ENCODE assay signal across 8 cellular contexts in genomic region chr1:85463666-85464496, GRCh38. TPM values are rescaled to one million over a fixed set of nuclear protein-coding genes. Genes with fewer than 3 reads are reported as not detected.
DNase-seq lines count a peak whose midpoint lies in the region; ATAC-seq and TF ChIP-seq lines count a peak whose summit lies in the region.

No MANE protein-coding gene starts in this region.

- TF ChIP-seq CTCF in AG09309 (IDR thresholded peaks at IDR 0.05; ENCODE audit: control insufficient read depth, insufficient read depth, low read depth, low read length, missing control alignments): no peak
- no peak for TF ChIP-seq CTCF in GM23338 (conservative IDR thresholded peaks at IDR 0.05; ENCODE audit: low read depth in 2 of 2)
- TF ChIP-seq CTCF in neural crest cell (conservative IDR thresholded peaks at IDR 0.05): no peak

- no peaks in the 10 kb centered on the region for H3K9me2 ChIP-seq in GM23338 (ENCODE audit: insufficient read depth)

- peaks cover 41% of the 10 kb centered on the region for H3K27me3 ChIP-seq in GM23338 (ENCODE audit: insufficient read depth)

- no peaks in the 10 kb centered on the region for H3K36me3 ChIP-seq in GM23338 (ENCODE audit: insufficient read depth)

- H3K27me3 Mint-ChIP-seq in GM23338 (ENCODE audit: insufficient read depth, low read depth, poor library complexity) (peaks cover 24% of the 10 kb centered on the region), neural crest cell (ENCODE audit: low read depth) (peaks cover 7% of the 10 kb centered on the region)

- H3K36me3 Mint-ChIP-seq in GM23338 (ENCODE audit: low read depth): no peaks in the 10 kb centered on the region
- H3K36me3 Mint-ChIP-seq in neural crest cell (ENCODE audit: low read depth): no peaks in the 10 kb centered on the region

- peaks cover 34% of the 10 kb centered on the region for H3K79me2 ChIP-seq in GM23338 (replicated peaks; ENCODE audit: insufficient read depth)

- H3K4me3 Mint-ChIP-seq in GM23338 (peak overlapping the region; percentile 77), neural crest cell (peak overlapping the region; percentile 76)

- H2AFZ ChIP-seq in GM23338: peak overlapping the region; percentile 92

- DNase-seq in AG09309 (ENCODE audit: low read depth): no peak
- peak; percentile 31 for DNase-seq in GM23338 (ENCODE audit: low spot score)
- DNase-seq in fibroblast of peridontal ligament (ENCODE audit: extremely low read depth): peak; percentile 65
- DNase-seq in neural crest cell (ENCODE audit: low read depth, low spot score): no peak
- DNase-seq in OCI-M1 (lab: John Stamatoyannopoulos, UW): no peak
- DNase-seq in SKM-1 (lab: John Stamatoyannopoulos, UW; ENCODE audit: unreplicated experiment): no peak

- peaks cover 19% of the 10 kb centered on the region for H3K4me1 ChIP-seq in GM23338 (ENCODE audit: insufficient read depth)

- H3K27ac Mint-ChIP-seq in GM23338 (no peak overlapping the region), neural crest cell (ENCODE audit: unreplicated experiment) (peak overlapping the region; percentile 21)

- peak overlapping the region; percentile 95 for H3K4me2 ChIP-seq in GM23338

- H3K4me3 ChIP-seq in AG09309 (ENCODE audit: control insufficient read depth, low read depth, low read length): peak overlapping the region; percentile 51
- H3K4me3 ChIP-seq in GM23338: peak overlapping the region; percentile 75

- ATAC-seq in GM23338 (peak; percentile 11), SK-N-SH treated with all-trans-retinoic acid at 6 μM for 48 hours (peak; percentile 34), GM21529 (IDR thresholded peaks at IDR 0.05; ENCODE audit: unreplicated experiment) (no peak)

- H3K4me1 Mint-ChIP-seq in GM23338 (peaks cover 34% of the 10 kb centered on the region), neural crest cell (peaks cover 24% of the 10 kb centered on the region)

- H3K27ac ChIP-seq in GM23338 (ENCODE audit: low read depth): no peak overlapping the region

- 0 out of 2 replicates have a peak, but pooled peaks cover 6% of the 10 kb centered on the region for H4K20me1 ChIP-seq in GM23338 (replicated peaks; ENCODE audit: insufficient read depth)

- peaks cover 7% of the 10 kb centered on the region; the same call in 1 of the 2 replicates for H3F3A ChIP-seq in GM23338 (replicated peaks; ENCODE audit: low read depth)

- H3K9me3 Mint-ChIP-seq in GM23338: no peaks in the 10 kb centered on the region
- H3K9me3 Mint-ChIP-seq in neural crest cell: no peaks in the 10 kb centered on the region

TF ChIP-seq in GM23338, 12 proteins besides CTCF, POLR2A, EP300 and RAD21 (continues in another document):
- TF ChIP-seq POLR2AphosphoS5 (IDR thresholded peaks at IDR 0.05; ENCODE audit: low read depth): no peak

TF ChIP-seq in SK-N-SH treated with all-trans-retinoic acid at 6 μM for 48 hours, 23 proteins besides CTCF, POLR2A, EP300 and RAD21:
- no peak for TF ChIP-seq SNAI2 (CRISPR knock-in tag; IDR thresholded peaks at IDR 0.05)
- no peak for TF ChIP-seq BACH2 (CRISPR knock-in tag; IDR thresholded peaks at IDR 0.05; ENCODE audit: borderline replicate concordance)
- TF ChIP-seq GLIS3 (CRISPR knock-in tag; IDR thresholded peaks at IDR 0.05): 0 out of 2 replicates have a peak, but pooled peaks have one; percentile 38
- TF ChIP-seq CSRNP3 (CRISPR knock-in tag; IDR thresholded peaks at IDR 0.05): no peak
- no peak for TF ChIP-seq CSDC2 (CRISPR knock-in tag; IDR thresholded peaks at IDR 0.05)
- no peak for TF ChIP-seq TCF4 (CRISPR knock-in tag; IDR thresholded peaks at IDR 0.05; ENCODE audit: borderline replicate concordance)
TF ChIP-seq in SK-N-SH treated with all-trans-retinoic acid at 6 μM for 48 hours: peak in this region for 1.

RNA-seq across cellular contexts. Expression of gene DDAH1, which starts 1.1 kb away (rescaled TPM):
- total RNA-seq in GM23338 (2014; rRNA removed; shearing (Covaris generic)): 35.4 and 41.7 TPM in 2 replicates
- polyA plus RNA-seq in GM23338 (2016; fragmentation: Nextera tagmentation; extraction: Ambion mirVana): 29.4 and 30.3 TPM in 2 replicates
- total RNA-seq in neural crest cell: 22.3 and 26.1 TPM in 2 replicates

Comparison
In these comparisons a context has a peak if more than half of its experiments do, and no peak if none do; other contexts are left out.
1. DNase-seq: peak in GM23338 (single experiment) and fibroblast of peridontal ligament (single experiment); none in AG09309 (single experiment), neural crest cell (single experiment), OCI-M1 (single experiment) and SKM-1 (single experiment).